10 cellular contexts compared by ENCODE assay signal in the genomic region with DNA sequence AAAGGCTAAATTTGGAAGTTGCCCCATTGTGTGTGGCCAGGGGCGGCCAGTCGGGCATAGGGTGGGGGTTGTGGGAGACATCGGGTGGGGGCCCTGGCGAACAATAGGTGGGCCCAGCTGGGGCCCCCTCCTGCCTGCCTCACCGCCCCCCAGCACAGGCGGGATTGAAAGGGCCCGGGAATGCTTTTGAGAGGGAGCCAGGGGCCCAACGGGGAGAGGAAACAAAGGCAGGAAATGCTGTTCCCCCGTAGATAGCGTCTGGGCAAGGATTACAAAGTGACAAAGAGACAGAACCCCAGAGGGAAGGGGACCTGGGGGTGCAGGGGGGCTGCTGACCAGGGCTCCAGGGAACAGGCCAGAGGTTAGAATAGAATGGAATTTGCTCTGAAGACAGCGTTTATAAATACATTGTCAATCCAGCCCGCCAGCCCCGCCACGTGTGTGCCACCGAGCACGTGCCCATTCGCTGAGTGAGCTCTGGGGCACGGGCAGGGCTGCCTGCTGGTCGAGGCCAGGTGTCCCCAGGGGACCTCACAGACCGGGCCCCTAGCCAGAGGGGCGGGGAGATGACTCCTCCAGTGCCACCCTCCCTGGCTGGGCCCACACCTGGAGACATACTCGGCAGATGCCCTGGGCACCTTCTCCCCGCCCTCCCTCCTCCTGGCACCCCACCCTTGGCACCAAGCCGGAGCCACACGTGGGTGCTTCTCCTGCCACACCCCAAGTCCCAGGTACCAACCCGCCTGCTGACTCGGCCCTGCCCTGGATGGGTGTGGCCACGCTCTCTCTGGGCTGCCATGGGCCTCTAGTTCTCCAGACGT. TPM values are rescaled to one million over a fixed set of nuclear protein-coding genes. Genes with fewer than 3 reads are reported as not detected.
DNase-seq lines count a peak whose midpoint lies in the region; ATAC-seq, FAIRE-seq and TF ChIP-seq lines count a peak whose summit lies in the region.
"Had no signal": no experiment of that assay in that cellular context is flagged by ENCODE, and none has a peak within 500 bp of the region (broad histone marks: within the 10 kb centered on the region; RNA-seq: fewer than 3 reads in every experiment).

No MANE protein-coding gene starts in this region.

- H4K20me1 ChIP-seq in HepG2 (ENCODE audit: insufficient read depth, low read length): peaks cover 13% of the 10 kb centered on the region

- H3K4me1 ChIP-seq in liver (ENCODE audit: control insufficient read depth in 4 of 4, insufficient read depth in 4 of 4, low read length in 3 of 4) (peaks cover 3 to 36% (median 21%) of the 10 kb centered on the region in 4 donors), HepG2 (ENCODE audit: insufficient read depth, low read length) (peaks cover 20% of the 10 kb centered on the region), endodermal cell (ENCODE audit: control insufficient read depth, insufficient read depth, low read length) (peaks cover 10% of the 10 kb centered on the region), mesodermal cell (ENCODE audit: control insufficient read depth, insufficient read depth, low read length, poor library complexity, severe bottlenecking) (peaks cover 56% of the 10 kb centered on the region)

- DNase-seq in HepG2 (ENCODE audit: low spot score) (no peak), endodermal cell (no peak), H4 (ENCODE audit: low spot score) (no peak), A172 (ENCODE audit: low spot score) (no peak), T-helper 9 cell (no peak), NCI-H524 (lab: John Stamatoyannopoulos, UW) (no peak)
- DNase-seq: AML-193 had no signal

- H3K27me3 ChIP-seq in liver (ENCODE audit: control insufficient read depth in 4 of 4, insufficient read depth in 4 of 4, low read length in 3 of 4) (no peaks in the 10 kb centered on the region), HepG2 (ENCODE audit: control insufficient read depth in 1 of 2, insufficient read depth in 2 of 2, low read length in 2 of 2) (no peaks in the 10 kb centered on the region), endodermal cell (ENCODE audit: control insufficient read depth, insufficient read depth, low read length, poor library complexity, severe bottlenecking) (no peaks in the 10 kb centered on the region)

- TF ChIP-seq POLR2A in HepG2 (IDR thresholded peaks at IDR 0.05; ENCODE audit: insufficient read depth in 1 of 2, low read depth in 2 of 2, low read length in 2 of 2): no peak

- H3K27me3 Mint-ChIP-seq in endodermal cell (ENCODE audit: insufficient read depth): no peaks in the 10 kb centered on the region

- POLR2A ChIA-PET in HepG2 (lab: Yijun Ruan, JAX): no interaction called here

- H3K4me1 Mint-ChIP-seq in endodermal cell: peaks cover 33% of the 10 kb centered on the region

- CTCF ChIA-PET in HepG2 (lab: Yijun Ruan, JAX; ENCODE audit: low intra/inter-chr PET ratio, low total read pairs): no interaction called here

- no peak overlapping the region for H2AFZ ChIP-seq in HepG2 (ENCODE audit: low read length)

- no peaks in the 10 kb centered on the region for H3K9me3 Mint-ChIP-seq in endodermal cell

- ATAC-seq in HepG2: no peak

- no peaks in the 10 kb centered on the region for H3K79me2 ChIP-seq in HepG2 (ENCODE audit: insufficient read depth, low read length)

- no peaks in the 10 kb centered on the region for H3K36me3 Mint-ChIP-seq in endodermal cell (ENCODE audit: low read depth)

- no peak overlapping the region for H3K9ac ChIP-seq in liver (ENCODE audit: low read depth in 1 of 2, low read length in 2 of 2)
- no peak overlapping the region for H3K9ac ChIP-seq in HepG2 (ENCODE audit: insufficient read depth, low read depth, low read length)
- no peak overlapping the region for H3K9ac ChIP-seq in endodermal cell (ENCODE audit: extremely low read depth, low read length, poor library complexity, severe bottlenecking)

- TF ChIP-seq CTCF in liver (IDR thresholded peaks at IDR 0.05; ENCODE audit: low read depth, low read length, missing input control): no peak
- TF ChIP-seq CTCF in HepG2 (CRISPR knock-in tag; IDR thresholded peaks at IDR 0.05): no peak
- TF ChIP-seq CTCF in endodermal cell (conservative IDR thresholded peaks at IDR 0.05): no peak

- no peak overlapping the region for H3K4me2 ChIP-seq in HepG2 (ENCODE audit: low read depth, low read length)

- H3K36me3 ChIP-seq in liver (ENCODE audit: control insufficient read depth in 4 of 4, insufficient read depth in 3 of 4, low read depth in 1 of 4, low read length in 3 of 4) (peaks cover 0 to 7% (median under 1%) of the 10 kb centered on the region in 4 donors), HepG2 (replicated peaks in 1 of 2; ENCODE audit: control insufficient read depth in 1 of 2, insufficient read depth in 2 of 2, low read length in 2 of 2) (peaks cover 4 to 5% of the 10 kb centered on the region in 2 experiments; a peak in 3 of 5 replicates), endodermal cell (ENCODE audit: control insufficient read depth, insufficient read depth, low read length) (no peaks in the 10 kb centered on the region), mesodermal cell (ENCODE audit: control insufficient read depth, insufficient read depth, low read length) (peaks cover 22% of the 10 kb centered on the region)

- intact Hi-C loops in HepG2 (cut with micrococcal nuclease; ENCODE audit: unreplicated experiment): no loop called here

- FAIRE-seq in HepG2 (lab: Jason Lieb, UNC): no peak
- FAIRE-seq: endometrium had no signal

- in situ Hi-C loops in HepG2 (cut with HindIII; ENCODE audit: extremely low pct_ligation_motif_present, low pct_unique_long_range_greater_than_20kb): no loop called here

- TF ChIP-seq EP300 in HepG2 (IDR thresholded peaks at IDR 0.05; ENCODE audit: low read depth in 2 of 2, low read length in 2 of 2) (no peak), HepG2 (CRISPR knock-in tag; IDR thresholded peaks at IDR 0.05; ENCODE audit: borderline replicate concordance) (no peak)

- H3K27ac ChIP-seq in liver (ENCODE audit: low read depth in 1 of 2, low read length in 2 of 2): peak overlapping the region; percentile 59 to 68
- H3K27ac ChIP-seq in HepG2 (ENCODE audit: extremely low read length, insufficient read depth, low read length): no peak overlapping the region
- peak overlapping the region; percentile 73 for H3K27ac ChIP-seq in endodermal cell (ENCODE audit: low read depth, low read length)
- peak overlapping the region; percentile 83 for H3K27ac ChIP-seq in mesodermal cell (ENCODE audit: low read depth, low read length, severe bottlenecking)

- H3K9me3 ChIP-seq in liver (ENCODE audit: control insufficient read depth in 4 of 4, low read length in 3 of 4): no peaks in the 10 kb centered on the region
- H3K9me3 ChIP-seq in HepG2 (ENCODE audit: low read length): no peaks in the 10 kb centered on the region
- H3K9me3 ChIP-seq in endodermal cell (ENCODE audit: control insufficient read depth, low read length): no peaks in the 10 kb centered on the region
- H3K9me3 ChIP-seq in mesodermal cell (ENCODE audit: control insufficient read depth, low read length): no peaks in the 10 kb centered on the region

- TF ChIP-seq RAD21 in liver (IDR thresholded peaks at IDR 0.05): no peak
- TF ChIP-seq RAD21 in HepG2 (CRISPR knock-in tag; IDR thresholded peaks at IDR 0.05): no peak

- H3K4me3 ChIP-seq in liver (ENCODE audit: low read depth in 1 of 3, low read length in 3 of 3) (no peak overlapping the region), HepG2 (replicated peaks in 1 of 3; ENCODE audit: insufficient read depth in 1 of 3, low read depth in 2 of 3, low read length in 3 of 3) (no peak overlapping the region), endodermal cell (ENCODE audit: low read length) (no peak overlapping the region), mesodermal cell (ENCODE audit: extremely low read depth, insufficient read depth, low read length, poor library complexity, severe bottlenecking) (no peak overlapping the region)

- 42% methylated on average over 29 of the region's 29 CpGs for WGBS in liver
- WGBS in HepG2 (ENCODE audit: low lambda C conversion rate): 91% methylated on average over 14 of the region's 29 CpGs
- WGBS in endodermal cell (ENCODE audit: insufficient coverage in 1 of 2, insufficient read length in 1 of 2), 2 experiments: 60 to 82% methylated on average over 20 to 29 of the region's 29 CpGs
- WGBS in mesodermal cell (ENCODE audit: insufficient coverage in 2 of 2), 2 experiments: 66 to 73% methylated on average over 25 to 27 of the region's 29 CpGs

- no peak overlapping the region for H3K27ac Mint-ChIP-seq in endodermal cell

- BruUV-seq in HepG2 (replicated peaks; lab: Mats Ljungman, UMichigan): no TSS peak

- H3K4me3 Mint-ChIP-seq in endodermal cell: no peak overlapping the region

RNA-seq across cellular contexts. Expression of a gene that starts 9.7 kb away (rescaled TPM):
- total RNA-seq in liver: 1 to 10 TPM in 1 of 2 donors, under 1 TPM in 1; 0.98 to 2.5 TPM
- polyA plus RNA-seq in liver: 1 to 10 TPM in 1 of 2 donors, under 1 TPM in 1; 0.25 to 4.5 TPM
- 0.65 and 1.4 TPM in 2 replicates for total RNA-seq in HepG2 (2016; rRNA removed; fragmentation: Illumina TruSeq; extraction: Trizol)
- total RNA-seq in HepG2 (2016; cell fraction: cytosol; rRNA removed; fragmentation: Illumina TruSeq; extraction: Trizol; ENCODE audit: low read depth): 0.26 and 0.30 TPM in 2 replicates
- total RNA-seq in HepG2 (2016; cell fraction: insoluble cytoplasmic fraction; rRNA removed; fragmentation: Illumina TruSeq; extraction: Trizol): 1.0 and 1.1 TPM in 2 replicates
- 0.76 and 1.4 TPM in 2 replicates for total RNA-seq in HepG2 (2016; cell fraction: membrane; rRNA removed; fragmentation: Illumina TruSeq; extraction: Trizol)
- total RNA-seq in HepG2 (2016; cell fraction: nucleus; rRNA removed; fragmentation: Illumina TruSeq; extraction: Trizol): 1.7 and 2.0 TPM in 2 replicates
- 10.1 and 12.8 TPM in 2 replicates for polyA plus RNA-seq in HepG2 (2011; rRNA removed)
- polyA plus RNA-seq in HepG2 (2011; cell fraction: cytosol; rRNA removed): 12.7 and 12.9 TPM in 2 replicates
- 37.3 and 38.1 TPM in 2 replicates for polyA plus RNA-seq in HepG2 (2011; cell fraction: nucleus; rRNA removed)
- 11.5 and 12.7 TPM in 2 replicates for polyA plus RNA-seq in HepG2 (2012)
- polyA plus RNA-seq in HepG2 (2016; cell fraction: cytosol; fragmentation: Illumina TruSeq; extraction: Trizol; ENCODE audit: low read depth): 0.15 and 0.27 TPM in 2 replicates
- polyA plus RNA-seq in HepG2 (2016; cell fraction: insoluble cytoplasmic fraction; fragmentation: Illumina TruSeq; extraction: Trizol; ENCODE audit: low read depth): 0.72 and 0.85 TPM in 2 replicates
- polyA plus RNA-seq in HepG2 (2016; cell fraction: membrane; fragmentation: Illumina TruSeq; extraction: Trizol; ENCODE audit: low read depth): 0.63 and 0.68 TPM in 2 replicates
- 3.3 and 3.9 TPM in 2 replicates for polyA plus RNA-seq in HepG2 (2016; cell fraction: nucleus; fragmentation: Illumina TruSeq; extraction: Trizol; ENCODE audit: insufficient read depth, low read depth)
- 2.3 and 28.2 TPM in 2 replicates for polyA minus RNA-seq in HepG2 (2011; rRNA and poly(A)+ RNA removed; ENCODE audit: low replicate concordance)
- polyA minus RNA-seq in HepG2 (2011; cell fraction: cytosol; rRNA and poly(A)+ RNA removed): 13.6 and 16.1 TPM in 2 replicates
- polyA minus RNA-seq in HepG2 (2011; cell fraction: nucleus; rRNA and poly(A)+ RNA removed): 7.7 and 9.6 TPM in 2 replicates
- total RNA-seq in endodermal cell: 10 to 100 TPM in 1 of 2 donors, 1 to 10 TPM in 1; 5.9 to 10.4 TPM
- 3.5 TPM for polyA plus RNA-seq in endodermal cell (2013, experiment 1 of 2)
- 3.3 TPM for polyA plus RNA-seq in endodermal cell (2013, experiment 2 of 2)
- 25.4 TPM for polyA plus RNA-seq in mesodermal cell (2013, experiment 1 of 2)
- 17.3 TPM for polyA plus RNA-seq in mesodermal cell (2013, experiment 2 of 2)
- total RNA-seq in H4 (2014; rRNA removed; shearing (Covaris generic)): 0.14 TPM in 1 of 2 replicates, not detected in the other
- 9.8 and 13.4 TPM in 2 replicates for total RNA-seq in A172 (2014; rRNA removed; shearing (Covaris generic))
